In the genomic region with DNA sequence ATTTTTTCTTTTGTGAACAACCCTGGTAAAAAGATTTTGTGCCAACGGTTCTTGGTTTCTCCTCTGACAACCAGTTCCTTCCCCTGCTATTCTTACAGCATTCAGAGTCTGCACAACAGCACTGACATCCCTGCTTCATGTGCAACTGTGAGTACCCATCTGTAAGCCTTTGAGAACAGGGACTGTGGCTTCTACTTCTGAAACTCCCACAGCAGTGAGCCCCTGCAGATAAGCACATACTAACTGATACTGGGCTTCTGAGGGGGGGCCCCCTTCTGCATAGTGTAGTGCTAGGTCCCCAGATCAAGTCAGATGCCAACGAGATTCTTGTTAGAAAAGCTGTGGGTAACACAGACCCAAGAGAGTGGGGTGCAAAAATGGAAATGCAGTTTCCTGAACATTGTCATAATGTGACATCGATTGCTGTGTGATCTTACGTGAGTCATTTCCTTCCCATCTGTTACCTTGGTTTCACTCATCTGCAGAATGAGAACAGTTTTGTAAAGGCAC, we compare ENCODE assay signal across 8 cellular contexts. TPM values are rescaled to one million over a fixed set of nuclear protein-coding genes. Genes with fewer than 3 reads are reported as not detected.
DNase-seq lines count a peak whose midpoint lies in the region; ATAC-seq and TF ChIP-seq lines count a peak whose summit lies in the region.

No MANE protein-coding gene starts in this region.

- peak overlapping the region; percentile 51 for H3K4me3 Mint-ChIP-seq in stimulated activated effector memory CD8-positive, alpha-beta T cell treated with anti-CD3 and anti-CD28 coated beads, Interleukin-12 subunit alpha, Interleukin-12 subunit beta, amount 100 ng/mL, for 72 hours

- no peaks in the 10 kb centered on the region for H3K9me3 ChIP-seq in sigmoid colon

- ATAC-seq in GM19023 (IDR thresholded peaks at IDR 0.05; ENCODE audit: unreplicated experiment) (peak; percentile 90), HG03045 (IDR thresholded peaks at IDR 0.05; ENCODE audit: unreplicated experiment) (peak; percentile 80)
- peak; percentile 98 for ATAC-seq in stimulated activated effector memory CD8-positive, alpha-beta T cell treated with anti-CD3 and anti-CD28 coated beads, Interleukin-12 subunit alpha, Interleukin-12 subunit beta, amount 100 ng/mL, for 72 hours

- H3K27ac ChIP-seq in sigmoid colon: no peak overlapping the region

- H3K4me1 Mint-ChIP-seq in stimulated activated effector memory CD8-positive, alpha-beta T cell treated with anti-CD3 and anti-CD28 coated beads, Interleukin-12 subunit alpha, Interleukin-12 subunit beta, amount 100 ng/mL, for 72 hours: peaks cover 58% of the 10 kb centered on the region

- 37 to 65% methylated on average over 4 of the region's 4 CpGs for WGBS in sigmoid colon, 2 donors

- peaks cover 6% of the 10 kb centered on the region for H3K36me3 Mint-ChIP-seq in stimulated activated effector memory CD8-positive, alpha-beta T cell treated with anti-CD3 and anti-CD28 coated beads, Interleukin-12 subunit alpha, Interleukin-12 subunit beta, amount 100 ng/mL, for 72 hours

- H3K27me3 ChIP-seq in sigmoid colon: no peaks in the 10 kb centered on the region

- no peaks in the 10 kb centered on the region for H3K4me1 ChIP-seq in sigmoid colon

- H3K27ac Mint-ChIP-seq in stimulated activated effector memory CD8-positive, alpha-beta T cell treated with anti-CD3 and anti-CD28 coated beads, Interleukin-12 subunit alpha, Interleukin-12 subunit beta, amount 100 ng/mL, for 72 hours: peak overlapping the region; percentile 84

- no peaks in the 10 kb centered on the region for H3K36me3 ChIP-seq in sigmoid colon

- TF ChIP-seq EP300 in sigmoid colon (IDR thresholded peaks at IDR 0.05): no peak

- TF ChIP-seq POLR2A in sigmoid colon (IDR thresholded peaks at IDR 0.05): no peak

- H3K4me3 ChIP-seq in sigmoid colon: no peak overlapping the region

- intact Hi-C loops in sigmoid colon (cut with DNase I): no loop called here

- no peaks in the 10 kb centered on the region for H3K9me3 Mint-ChIP-seq in stimulated activated effector memory CD8-positive, alpha-beta T cell treated with anti-CD3 and anti-CD28 coated beads, Interleukin-12 subunit alpha, Interleukin-12 subunit beta, amount 100 ng/mL, for 72 hours

- DNase-seq in T-helper 9 cell (peak; percentile 44), dermis blood vessel endothelial cell (peak; percentile 69), NCI-H748 (lab: John Stamatoyannopoulos, UW; ENCODE audit: unreplicated experiment) (no peak), mucosa of gallbladder (ENCODE audit: low spot score) (no peak), sigmoid colon (no peak)
- DNase-seq in stimulated activated effector memory CD8-positive, alpha-beta T cell treated with anti-CD3 and anti-CD28 coated beads, Interleukin-12 subunit alpha, Interleukin-12 subunit beta, amount 100 ng/mL, for 72 hours (ENCODE audit: low spot score in 2 of 2): peak; percentile 44 to 88

- no peak for TF ChIP-seq CTCF in sigmoid colon (IDR thresholded peaks at IDR 0.05)

RNA-seq across cellular contexts. Expression of gene NINJ2, which starts 11.1 kb away (rescaled TPM):
- total RNA-seq in dermis blood vessel endothelial cell (1.2 and 4.8 TPM in 2 replicates), mucosa of gallbladder (1.7 TPM), sigmoid colon (1 to 10 TPM; 2.0 to 8.3 (median 3.6) TPM)
- 10 to 100 TPM in 1 of 3 donors, 1 to 10 TPM in 2; 7.2 to 12.3 (median 9.0) TPM for polyA plus RNA-seq in sigmoid colon

Comparison
In these comparisons a context has a peak if more than half of its experiments do, and no peak if none do; other contexts are left out.
1. DNase-seq: peak in T-helper 9 cell (single experiment), dermis blood vessel endothelial cell (single experiment) and stimulated activated effector memory CD8-positive, alpha-beta T cell treated with anti-CD3 and anti-CD28 coated beads, Interleukin-12 subunit alpha, Interleukin-12 subunit beta, amount 100 ng/mL, for 72 hours (2 of 2); none in NCI-H748 (single experiment), mucosa of gallbladder (single experiment) and sigmoid colon (single experiment).
2. Peak in every context shown above with its lines, with median percentiles within 50 percentile points of each other: ATAC-seq.